8 cellular contexts compared by ENCODE assay signal in the genomic region with DNA sequence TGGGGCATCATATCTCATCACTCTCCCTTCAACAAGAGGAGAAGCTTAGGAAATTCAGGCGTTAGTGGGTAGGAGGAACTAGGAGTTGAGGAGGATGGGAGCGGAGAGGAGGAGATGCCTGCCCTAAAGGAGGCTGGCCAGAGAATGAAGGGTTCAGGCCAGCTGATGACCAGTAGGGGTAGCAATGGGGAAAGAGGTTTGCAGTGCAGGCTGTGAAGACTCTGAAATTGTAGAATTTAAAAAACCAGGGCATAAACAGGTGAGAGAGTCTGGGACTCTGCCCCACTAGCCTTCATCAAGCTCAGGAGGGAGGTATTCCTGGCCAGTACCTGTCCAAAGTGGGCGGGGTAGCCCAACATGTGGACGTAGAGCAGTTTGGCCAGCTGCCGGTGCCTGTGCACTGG. TPM values are rescaled to one million over a fixed set of nuclear protein-coding genes. Genes with fewer than 3 reads are reported as not detected.
A peak's percentile ranks its signal among the peaks of the same experiment; 100 is the strongest.
DNase-seq lines count a peak whose midpoint lies in the region; ATAC-seq and TF ChIP-seq lines count a peak whose summit lies in the region.

No MANE protein-coding gene starts in this region.

- H3K27me3 ChIP-seq in Caco-2 (replicated peaks; ENCODE audit: control insufficient read depth, insufficient read depth, low read length): no peaks in the 10 kb centered on the region
- H3K27me3 ChIP-seq in left ventricle myocardium inferior (ENCODE audit: low read depth): peaks cover 7% of the 10 kb centered on the region
- peaks cover 3% of the 10 kb centered on the region for H3K27me3 ChIP-seq in skeletal muscle satellite cell (ENCODE audit: control insufficient read depth, insufficient read depth, low read length)

- peak overlapping the region; percentile 78 for H3K27ac ChIP-seq in left ventricle myocardium inferior (replicated peaks)

- peak overlapping the region; percentile 89 for H3K27ac Mint-ChIP-seq in Caco-2 (ENCODE audit: unreplicated experiment)
- H3K27ac Mint-ChIP-seq in activated CD4-positive, alpha-beta memory T cell treated with anti-CD3 and anti-CD28 coated beads for 36 hours: peak overlapping the region; percentile 90

- H3K4me1 ChIP-seq in Caco-2 (peaks cover 9% of the 10 kb centered on the region; the same call in 1 of the 2 replicates), left ventricle myocardium inferior (peaks cover 19% of the 10 kb centered on the region), skeletal muscle satellite cell (ENCODE audit: control insufficient read depth, insufficient read depth, low read length) (peaks cover 13% of the 10 kb centered on the region)

- H3K36me3 ChIP-seq in Caco-2 (ENCODE audit: control insufficient read depth, insufficient read depth, low read length) (peaks cover 1% of the 10 kb centered on the region), left ventricle myocardium inferior (peaks cover 4% of the 10 kb centered on the region), skeletal muscle satellite cell (ENCODE audit: insufficient read depth, low read length) (no peaks in the 10 kb centered on the region)

- no peaks in the 10 kb centered on the region for H3K9me3 Mint-ChIP-seq in Caco-2 (ENCODE audit: unreplicated experiment)
- no peaks in the 10 kb centered on the region for H3K9me3 Mint-ChIP-seq in activated CD4-positive, alpha-beta memory T cell treated with anti-CD3 and anti-CD28 coated beads for 36 hours

- H3K4me3 Mint-ChIP-seq in Caco-2 (ENCODE audit: unreplicated experiment): peak overlapping the region; percentile 94
- H3K4me3 Mint-ChIP-seq in activated CD4-positive, alpha-beta memory T cell treated with anti-CD3 and anti-CD28 coated beads for 36 hours: peak overlapping the region; percentile 91

- no peaks in the 10 kb centered on the region for H3K27me3 Mint-ChIP-seq in Caco-2 (ENCODE audit: insufficient read depth, unreplicated experiment)
- no peaks in the 10 kb centered on the region for H3K27me3 Mint-ChIP-seq in activated CD4-positive, alpha-beta memory T cell treated with anti-CD3 and anti-CD28 coated beads for 36 hours

- H3K9me3 ChIP-seq in Caco-2: no peaks in the 10 kb centered on the region
- no peaks in the 10 kb centered on the region for H3K9me3 ChIP-seq in left ventricle myocardium inferior (replicated peaks)
- no peaks in the 10 kb centered on the region for H3K9me3 ChIP-seq in skeletal muscle satellite cell (replicated peaks; ENCODE audit: low read length)

- H3K4me1 Mint-ChIP-seq in Caco-2 (ENCODE audit: low read depth, unreplicated experiment): peaks cover 7% of the 10 kb centered on the region
- peaks cover 34% of the 10 kb centered on the region for H3K4me1 Mint-ChIP-seq in activated CD4-positive, alpha-beta memory T cell treated with anti-CD3 and anti-CD28 coated beads for 36 hours (ENCODE audit: low read depth)

- H3K36me3 Mint-ChIP-seq in Caco-2 (ENCODE audit: insufficient read depth, unreplicated experiment): peaks cover 28% of the 10 kb centered on the region
- H3K36me3 Mint-ChIP-seq in activated CD4-positive, alpha-beta memory T cell treated with anti-CD3 and anti-CD28 coated beads for 36 hours: peaks cover 22% of the 10 kb centered on the region

- POLR2A ChIA-PET in Caco-2 (lab: Charles Lee): interaction anchor here (0.6 kb wide), 1 partner anchor 600 kb away, joined by 3 read pairs; no protein-coding TSS in a partner anchor
- POLR2A ChIA-PET in activated CD4-positive, alpha-beta memory T cell treated with anti-CD3 and anti-CD28 coated beads for 36 hours (lab: Charles Lee): interaction anchor here (0.6 to 1.7 kb wide), 5 partner anchors 8 to 246 kb away, joined by 3 to 4 read pairs (median 3); a partner anchor contains a TSS

- ATAC-seq in HG03280 (IDR thresholded peaks at IDR 0.05; ENCODE audit: unreplicated experiment): no peak

- CTCF ChIA-PET in Caco-2 (lab: Charles Lee): interaction anchor here (1.0 kb wide), 1 partner anchor 22 kb away, joined by 7 read pairs; no protein-coding TSS in a partner anchor
- CTCF ChIA-PET in activated CD4-positive, alpha-beta memory T cell treated with anti-CD3 and anti-CD28 coated beads for 36 hours (lab: Charles Lee): interaction anchor here (1.1 to 3.3 kb wide), 5 partner anchors 7 to 89 kb away, joined by 4 to 29 read pairs (median 9); a partner anchor contains a TSS

- intact Hi-C loops in Caco-2 (cut with micrococcal nuclease; ENCODE audit: unreplicated experiment) (no loop called here), left ventricle myocardium inferior (cut with micrococcal nuclease) (no loop called here)
- intact Hi-C loops in activated CD4-positive, alpha-beta memory T cell treated with anti-CD3 and anti-CD28 coated beads for 36 hours (cut with micrococcal nuclease): loop anchor here (1.0 to 2.0 kb wide), 2 partner anchors 10 to 16 kb away; a partner anchor contains a TSS

- H3K4me3 ChIP-seq in Caco-2 (ENCODE audit: low read depth, low read length): peak overlapping the region; percentile 72
- H3K4me3 ChIP-seq in left ventricle myocardium inferior: peak overlapping the region; percentile 80
- peak overlapping the region; percentile 76 for H3K4me3 ChIP-seq in skeletal muscle satellite cell (ENCODE audit: low read length)

- no TSS peak for BruUV-seq in Caco-2 (replicated peaks; lab: Mats Ljungman, UMichigan)

- TF ChIP-seq CTCF in Caco-2 (IDR thresholded peaks at IDR 0.05; ENCODE audit: insufficient read depth in 1 of 2, low read depth in 1 of 2, low read length in 1 of 2, severe bottlenecking in 1 of 2, unreplicated experiment in 1 of 2) (peak; percentile 4 to 9), left ventricle myocardium inferior (IDR thresholded peaks at IDR 0.05; ENCODE audit: borderline replicate concordance) (peak; percentile 19)

- H3K9ac ChIP-seq in skeletal muscle satellite cell (ENCODE audit: low read depth, low read length): peak overlapping the region; percentile 78

- H3K4me2 ChIP-seq in skeletal muscle satellite cell (ENCODE audit: low read length): peak overlapping the region; percentile 96

- DNase-seq in Caco-2 (no peak), HCEC 1CT (peak; percentile 32), left ventricle myocardium inferior (no peak), NCI-H510A treated with DMSO at 0.1 percent for 48 hours (lab: John Stamatoyannopoulos, UW) (no peak), dedifferentiated amniotic fluid mesenchymal stem cell (ENCODE audit: extremely low spot score) (no peak)
- DNase-seq in activated CD4-positive, alpha-beta memory T cell treated with anti-CD3 and anti-CD28 coated beads for 36 hours: no peak

RNA-seq across cellular contexts. Expression of a gene that starts 0.8 kb away (rescaled TPM):
- 160 and 164 TPM in 2 replicates for total RNA-seq in Caco-2 (2022)
- 100 to 1,000 TPM; 182 to 190 TPM for total RNA-seq in activated CD4-positive, alpha-beta memory T cell treated with anti-CD3 and anti-CD28 coated beads for 36 hours
- 10.4 TPM for total RNA-seq in left ventricle myocardium inferior
- 9.4 and 10.9 TPM in 2 replicates for total RNA-seq in skeletal muscle satellite cell (2012; rRNA removed)

RNA-seq across cellular contexts. Expression of a gene that starts 10.7 kb away (rescaled TPM):
- total RNA-seq in Caco-2 (2022): 9.3 and 9.5 TPM in 2 replicates
- 1 to 10 TPM; 7.7 to 8.2 TPM for total RNA-seq in activated CD4-positive, alpha-beta memory T cell treated with anti-CD3 and anti-CD28 coated beads for 36 hours
- total RNA-seq in left ventricle myocardium inferior: 17.2 TPM
- total RNA-seq in skeletal muscle satellite cell (2012; rRNA removed): 16.2 and 16.5 TPM in 2 replicates

RNA-seq across cellular contexts. Expression of a gene that starts 11.8 kb away (rescaled TPM):
- total RNA-seq in Caco-2 (2022) (not detected in 2 replicates), left ventricle myocardium inferior (0.19 TPM)
- under 1 TPM in 1 of 2 experiments, not detected in 1; 0.12 TPM for total RNA-seq in activated CD4-positive, alpha-beta memory T cell treated with anti-CD3 and anti-CD28 coated beads for 36 hours
- under 0.01 TPM in 1 of 2 replicates, not detected in the other for total RNA-seq in skeletal muscle satellite cell (2012; rRNA removed)

RNA-seq across cellular contexts. Expression of a gene that starts 15.2 kb away (rescaled TPM):
- 1.1 and 1.4 TPM in 2 replicates for total RNA-seq in Caco-2 (2022)
- 1 to 10 TPM; 1.2 to 1.4 TPM for total RNA-seq in activated CD4-positive, alpha-beta memory T cell treated with anti-CD3 and anti-CD28 coated beads for 36 hours
- total RNA-seq in left ventricle myocardium inferior: 0.74 TPM
- 0.22 and 0.51 TPM in 2 replicates for total RNA-seq in skeletal muscle satellite cell (2012; rRNA removed)

Comparison
In these comparisons a context has a peak if more than half of its experiments do, and no peak if none do; other contexts are left out.
1. RNA of a gene that starts 0.8 kb away (total RNA-seq): 182 to 190 TPM in activated CD4-positive, alpha-beta memory T cell treated with anti-CD3 and anti-CD28 coated beads for 36 hours and 160 to 164 TPM in Caco-2; 10.4 TPM in left ventricle myocardium inferior (single experiment); every median in the first group is over 10 times any median in the second.
2. Peak in every context shown above with its lines, with median percentiles within 50 percentile points of each other: H3K4me3 ChIP-seq.